Comparison of ENCODE assay signal across 24 cellular contexts in genomic region chr5:174252121-174252520, GRCh38.
"Had no signal": no experiment of that assay in that cellular context is flagged by ENCODE, and none has a peak within 500 bp of the region (broad histone marks: within the 10 kb centered on the region; RNA-seq: fewer than 3 reads in every experiment).

No MANE protein-coding gene starts in this region.

- H3K27me3 ChIP-seq: colonic mucosa, foreskin keratinocyte, gastrocnemius medialis, hepatocyte had no signal

- H3K9me3 ChIP-seq: colonic mucosa, esophagus muscularis mucosa, esophagus squamous epithelium, gastrocnemius medialis, gastroesophageal sphincter, heart left ventricle had no signal

- H3K4me2 ChIP-seq: hepatocyte had no signal

- H3K79me2 ChIP-seq: hepatocyte had no signal

- H3K4me1 ChIP-seq: colonic mucosa, esophagus muscularis mucosa, esophagus squamous epithelium, foreskin keratinocyte, gastrocnemius medialis, gastroesophageal sphincter, heart left ventricle, heart right ventricle had no signal

- H3K27ac ChIP-seq: colonic mucosa, coronary artery, dorsolateral prefrontal cortex, epithelial cell of prostate, esophagus muscularis mucosa, esophagus squamous epithelium, foreskin keratinocyte, gastrocnemius medialis, gastroesophageal sphincter, heart left ventricle, heart right ventricle, hepatocyte had no signal

- H3K36me3 ChIP-seq: colonic mucosa, esophagus muscularis mucosa, esophagus squamous epithelium, gastrocnemius medialis, gastroesophageal sphincter, heart left ventricle, heart right ventricle had no signal

- H2AFZ ChIP-seq: hepatocyte had no signal

- ATAC-seq: effector memory CD8-positive, alpha-beta T cell; esophagus mucosa; foreskin keratinocyte; gastrocnemius medialis; gastroesophageal sphincter; heart left ventricle; heart right ventricle had no signal

- DNase-seq: colonic mucosa; cortex of kidney; dermis blood vessel endothelial cell; dorsolateral prefrontal cortex; effector CD4-positive, alpha-beta T cell; effector CD8-positive, alpha-beta T cell; effector memory CD4-positive, alpha-beta T cell; effector memory CD8-positive, alpha-beta T cell; endodermal cell; esophagus squamous epithelium; foreskin fibroblast; foreskin keratinocyte; foreskin melanocyte; gastrocnemius medialis; glutamatergic neuron; head of caudate nucleus; heart left ventricle; heart right ventricle had no signal

- H3K4me3 ChIP-seq: colonic mucosa, coronary artery, dorsolateral prefrontal cortex, esophagus muscularis mucosa, esophagus squamous epithelium, gastrocnemius medialis, gastroesophageal sphincter, heart left ventricle, heart right ventricle, hepatocyte had no signal
